In genomic region chr1:116854294-116854693, GRCh38 we compare ENCODE assay signal across 1 cellular context.
TF ChIP-seq lines count a peak whose summit lies in the region.

No MANE protein-coding gene starts in this region.

TF ChIP-seq in SK-N-SH, 30 proteins besides CTCF, POLR2A, EP300 and RAD21 (continued from another document):
- no peak for TF ChIP-seq MXI1 (IDR thresholded peaks at IDR 0.05; ENCODE audit: low read depth, low read length)
